14 cellular contexts compared by ENCODE assay signal in the genomic region with DNA sequence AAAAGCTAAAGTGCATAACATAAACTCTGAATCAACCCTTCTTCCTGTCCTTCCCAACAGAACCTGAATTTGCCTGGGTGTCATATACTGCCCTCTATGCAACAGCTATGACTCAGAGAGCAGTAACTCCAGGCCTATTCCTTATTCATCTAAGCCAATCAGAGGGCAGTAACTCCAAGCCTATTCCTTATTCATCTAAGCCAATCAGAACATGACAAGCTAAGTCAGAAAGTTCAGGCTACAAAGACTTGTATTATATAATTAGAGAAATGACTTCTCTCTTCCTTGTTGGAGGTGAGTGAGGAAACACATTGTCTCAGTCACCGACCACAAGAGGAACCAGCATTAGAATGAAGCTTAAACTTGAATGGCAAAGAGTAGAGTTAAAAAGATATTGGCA. TPM values are rescaled to one million over a fixed set of nuclear protein-coding genes. Genes with fewer than 3 reads are reported as not detected.
A peak's percentile ranks its signal among the peaks of the same experiment; 100 is the strongest.
DNase-seq lines count a peak whose midpoint lies in the region; ATAC-seq and TF ChIP-seq lines count a peak whose summit lies in the region.
"Had no signal": no experiment of that assay in that cellular context is flagged by ENCODE, and none has a peak within 500 bp of the region (broad histone marks: within the 10 kb centered on the region; RNA-seq: fewer than 3 reads in every experiment).

No MANE protein-coding gene starts in this region.

- H3K4me3 ChIP-seq in A673 (ENCODE audit: low read depth, low read length, poor library complexity, severe bottlenecking) (no peak overlapping the region), fibroblast of mammary gland (ENCODE audit: control insufficient read depth, low read depth, low read length) (no peak overlapping the region)
- H3K4me3 ChIP-seq: thoracic aorta had no signal

- POLR2A ChIA-PET in A673 (lab: Charles Lee; ENCODE audit: low non-redundant PET): no interaction called here

- H3K27ac ChIP-seq in A673 (ENCODE audit: low read depth, low read length, poor library complexity, severe bottlenecking): no peak overlapping the region
- H3K27ac ChIP-seq: thoracic aorta had no signal

- TF ChIP-seq CTCF in A673 (conservative IDR thresholded peaks at IDR 0.05; ENCODE audit: low read depth, low read length) (no peak), fibroblast of mammary gland (conservative IDR thresholded peaks at IDR 0.05; ENCODE audit: control insufficient read depth, insufficient read depth, low read depth, low read length) (no peak)

- BruUV-seq in A673 (replicated peaks; lab: Mats Ljungman, UMichigan): no TSS peak

- H3K9me3 ChIP-seq in A673 (ENCODE audit: low read depth, low read length, poor library complexity, severe bottlenecking): no peaks in the 10 kb centered on the region
- H3K9me3 ChIP-seq: thoracic aorta had no signal

- H3K4me1 ChIP-seq in A673 (ENCODE audit: insufficient read depth, low read length, poor library complexity, severe bottlenecking): no peaks in the 10 kb centered on the region

- CTCF ChIA-PET in A673 (lab: Charles Lee): interaction anchor here (1.0 kb wide), 1 partner anchor 157 kb away, joined by 3 read pairs; no protein-coding TSS in a partner anchor

- intact Hi-C loops in A673 (cut with micrococcal nuclease; ENCODE audit: unreplicated experiment): no loop called here

- peaks cover 15% of the 10 kb centered on the region for H3K27me3 ChIP-seq in A673 (replicated peaks; ENCODE audit: insufficient read depth, low read depth, low read length, poor library complexity)

- ATAC-seq in GM21381 (IDR thresholded peaks at IDR 0.05; ENCODE audit: unreplicated experiment): no peak
- ATAC-seq: activated CD8-positive, alpha-beta memory T cell treated with anti-CD3 and anti-CD28 coated beads, Interleukin-2, amount 10 ng/mL, durations not matched to agents 7 days and 5 days had no signal

- no peaks in the 10 kb centered on the region for H3K36me3 ChIP-seq in A673 (ENCODE audit: insufficient read depth, low read length, poor library complexity, severe bottlenecking)
- H3K36me3 ChIP-seq: thoracic aorta had no signal

- DNase-seq in A673 (ENCODE audit: low spot score) (peak; percentile 31), HCEC 1CT (peak; percentile 53), RKO (ENCODE audit: low spot score) (peak; percentile 77), fibroblast of mammary gland (ENCODE audit: low read depth) (peak; percentile 60), NCI-H748 treated with DMSO at 0.1 percent for 48 hours (lab: John Stamatoyannopoulos, UW) (no peak), occipital lobe (lab: John Stamatoyannopoulos, UW) (no peak), NCI-H524 (lab: John Stamatoyannopoulos, UW) (no peak)
- DNase-seq: activated CD8-positive, alpha-beta memory T cell treated with anti-CD3 and anti-CD28 coated beads, Interleukin-2, amount 10 ng/mL, durations not matched to agents 7 days and 5 days; CD4-positive, alpha-beta T cell; NCI-H1436; SHP77; stimulated activated CD4-positive, alpha-beta T cell treated with anti-CD3 and anti-CD28 coated beads, Interleukin-2, amount 100 ng/mL, for 48 hours had no signal

RNA-seq across cellular contexts. Expression of gene TADA1, which starts 26.2 kb away (rescaled TPM):
- total RNA-seq in A673 (2021) (15.2 and 17.8 TPM in 2 replicates), occipital lobe (51.3 TPM)

Comparison
In these comparisons a context has a peak if more than half of its experiments do, and no peak if none do; other contexts are left out.
1. DNase-seq: peak in A673 (single experiment), HCEC 1CT (single experiment), RKO (single experiment) and fibroblast of mammary gland (single experiment); none in NCI-H748 treated with DMSO at 0.1 percent for 48 hours (single experiment), occipital lobe (single experiment) and NCI-H524 (0 of 2).